16 cellular contexts compared by ENCODE assay signal in genomic region chr6:160101262-160102205, GRCh38. TPM values are rescaled to one million over a fixed set of nuclear protein-coding genes. Genes with fewer than 3 reads are reported as not detected.
A peak's percentile ranks its signal among the peaks of the same experiment; 100 is the strongest.
DNase-seq lines count a peak whose midpoint lies in the region; ATAC-seq and TF ChIP-seq lines count a peak whose summit lies in the region.
"Had no signal": no experiment of that assay in that cellular context is flagged by ENCODE, and none has a peak within 500 bp of the region (broad histone marks: within the 10 kb centered on the region; RNA-seq: fewer than 3 reads in every experiment).

No MANE protein-coding gene starts in this region.

- no peak for TF ChIP-seq POLR2A in heart left ventricle (IDR thresholded peaks at IDR 0.05)

- peak overlapping the region; percentile 39 for H3K27ac Mint-ChIP-seq in T-helper 1 cell treated with Interleukin-12 subunit alpha and Interleukin-12 subunit beta and Interleukin-4 antibody, amounts not matched to agents 30 μg/mL and 1 μg/mL, for 36 hours
- peak overlapping the region; percentile 26; the same call in 1 of the 2 replicates for H3K27ac Mint-ChIP-seq in WTC11
- peak overlapping the region; percentile 8 for H3K27ac Mint-ChIP-seq in progenitor cell of endocrine pancreas
- H3K27ac Mint-ChIP-seq in stimulated activated naive B cell treated with anti-CD40 and anti-IgM and Interleukin-4, amounts not matched to agents 10 μg/mL and 1 μg/mL and 100 μg/mL, for 72 hours, result no peak overlapping the region

- CTCF ChIA-PET in WTC11 (lab: Charles Lee), result interaction anchor here (0.8 to 1.6 kb wide), 3 partner anchors 13 to 354 kb away, joined by 3 to 8 read pairs (median 4); no protein-coding TSS in a partner anchor

- no peaks in the 10 kb centered on the region for H3K9me3 Mint-ChIP-seq in T-helper 1 cell treated with Interleukin-12 subunit alpha and Interleukin-12 subunit beta and Interleukin-4 antibody, amounts not matched to agents 30 μg/mL and 1 μg/mL, for 36 hours
- no peaks in the 10 kb centered on the region for H3K9me3 Mint-ChIP-seq in WTC11
- no peaks in the 10 kb centered on the region for H3K9me3 Mint-ChIP-seq in progenitor cell of endocrine pancreas (ENCODE audit: low read depth)
- H3K9me3 Mint-ChIP-seq in stimulated activated naive B cell treated with anti-CD40 and anti-IgM and Interleukin-4, amounts not matched to agents 10 μg/mL and 1 μg/mL and 100 μg/mL, for 72 hours, result no peaks in the 10 kb centered on the region

- POLR2A ChIA-PET in WTC11 (lab: Charles Lee), result interaction anchor here (1.2 kb wide), 1 partner anchor 11 kb away, joined by 3 read pairs; no protein-coding TSS in a partner anchor

- no peak overlapping the region for H3K4me3 Mint-ChIP-seq in T-helper 1 cell treated with Interleukin-12 subunit alpha and Interleukin-12 subunit beta and Interleukin-4 antibody, amounts not matched to agents 30 μg/mL and 1 μg/mL, for 36 hours
- H3K4me3 Mint-ChIP-seq in WTC11 (no peak overlapping the region), progenitor cell of endocrine pancreas (ENCODE audit: low read depth) (no peak overlapping the region)
- H3K4me3 Mint-ChIP-seq in stimulated activated naive B cell treated with anti-CD40 and anti-IgM and Interleukin-4, amounts not matched to agents 10 μg/mL and 1 μg/mL and 100 μg/mL, for 72 hours, result no peak overlapping the region

- H3K27me3 Mint-ChIP-seq in T-helper 1 cell treated with Interleukin-12 subunit alpha and Interleukin-12 subunit beta and Interleukin-4 antibody, amounts not matched to agents 30 μg/mL and 1 μg/mL, for 36 hours (ENCODE audit: low read depth), result no peaks in the 10 kb centered on the region
- H3K27me3 Mint-ChIP-seq in WTC11 (ENCODE audit: low read depth) (no peaks in the 10 kb centered on the region), progenitor cell of endocrine pancreas (no peaks in the 10 kb centered on the region)
- no peaks in the 10 kb centered on the region for H3K27me3 Mint-ChIP-seq in stimulated activated naive B cell treated with anti-CD40 and anti-IgM and Interleukin-4, amounts not matched to agents 10 μg/mL and 1 μg/mL and 100 μg/mL, for 72 hours

- peaks cover 0 to 20% (median 0%) of the 10 kb centered on the region in 12 donors for H3K4me1 ChIP-seq in heart left ventricle
- H3K4me1 ChIP-seq: gastroesophageal sphincter had no signal

- H3K4me3 ChIP-seq in heart left ventricle, result no peak overlapping the region
- H3K4me3 ChIP-seq: gastroesophageal sphincter, lung had no signal

- intact Hi-C loops in heart left ventricle (cut with DNase I), result loop anchor here in 1 of 10 donors (10.0 kb wide), 1 partner anchor 237 kb away; no protein-coding TSS in a partner anchor

- H3K36me3 Mint-ChIP-seq in T-helper 1 cell treated with Interleukin-12 subunit alpha and Interleukin-12 subunit beta and Interleukin-4 antibody, amounts not matched to agents 30 μg/mL and 1 μg/mL, for 36 hours (ENCODE audit: low read depth), result peaks cover 50% of the 10 kb centered on the region
- H3K36me3 Mint-ChIP-seq in WTC11 (peaks cover 51% of the 10 kb centered on the region), progenitor cell of endocrine pancreas (ENCODE audit: insufficient read depth) (peaks cover 37% of the 10 kb centered on the region)
- peaks cover 63 to 81% of the 10 kb centered on the region in 2 donors for H3K36me3 Mint-ChIP-seq in stimulated activated naive B cell treated with anti-CD40 and anti-IgM and Interleukin-4, amounts not matched to agents 10 μg/mL and 1 μg/mL and 100 μg/mL, for 72 hours

- H3K27me3 ChIP-seq in heart left ventricle, result no peaks in the 10 kb centered on the region
- H3K27me3 ChIP-seq: gastroesophageal sphincter had no signal

- 70 to 78% (median 72%) methylated on average over 19 to 23 of the region's 23 CpGs for WGBS in heart left ventricle, 4 donors

- H3K27ac ChIP-seq in heart left ventricle, result no peak overlapping the region
- H3K27ac ChIP-seq: gastroesophageal sphincter, WERI-Rb-1 had no signal

- TF ChIP-seq CTCF in WTC11 (IDR thresholded peaks at IDR 0.05) (no peak), heart left ventricle (IDR thresholded peaks at IDR 0.05) (no peak), progenitor cell of endocrine pancreas (IDR thresholded peaks at IDR 0.05; ENCODE audit: unreplicated experiment) (no peak)

- H3K9me3 ChIP-seq in heart left ventricle, result no peaks in the 10 kb centered on the region
- H3K9me3 ChIP-seq: gastroesophageal sphincter had no signal

- DNase-seq in T-helper 1 cell (no peak), WTC11 (ENCODE audit: low spot score) (no peak), heart left ventricle (no peak), progenitor cell of endocrine pancreas (ENCODE audit: low spot score, unreplicated experiment) (no peak), NCI-H774 (lab: John Stamatoyannopoulos, UW) (no peak)
- no peak for DNase-seq in stimulated activated naive B cell treated with anti-CD40 and anti-IgM and Interleukin-4, amounts not matched to agents 10 μg/mL and 1 μg/mL and 100 μg/mL, for 72 hours
- DNase-seq: 8988T, activated gamma-delta T cell treated with Interleukin-2 at 50 U/mL for 16 hours, GOT3, NCI-H1694 treated with DMSO at 0.1 percent for 48 hours, WERI-Rb-1 had no signal

- ATAC-seq in WTC11, result no peak
- peak in 3 of 4 donors; percentile 19 to 52 (median 40) for ATAC-seq in heart left ventricle
- ATAC-seq in stimulated activated naive B cell treated with anti-CD40 and anti-IgM and Interleukin-4, amounts not matched to agents 10 μg/mL and 1 μg/mL and 100 μg/mL, for 72 hours (replicated peaks), result no peak
- no peak for ATAC-seq in activated CD4-positive, CD25-positive, alpha-beta regulatory T cell treated with anti-CD3 and anti-CD28 coated beads, Interleukin-2, amount 50 U/mL, for 24 hours
- ATAC-seq: gastroesophageal sphincter had no signal

- H3K4me1 Mint-ChIP-seq in T-helper 1 cell treated with Interleukin-12 subunit alpha and Interleukin-12 subunit beta and Interleukin-4 antibody, amounts not matched to agents 30 μg/mL and 1 μg/mL, for 36 hours (ENCODE audit: low read depth), result peaks cover 15% of the 10 kb centered on the region
- H3K4me1 Mint-ChIP-seq in WTC11, result no peaks in the 10 kb centered on the region
- H3K4me1 Mint-ChIP-seq in progenitor cell of endocrine pancreas (ENCODE audit: low read depth), result no peaks in the 10 kb centered on the region
- no peaks in the 10 kb centered on the region for H3K4me1 Mint-ChIP-seq in stimulated activated naive B cell treated with anti-CD40 and anti-IgM and Interleukin-4, amounts not matched to agents 10 μg/mL and 1 μg/mL and 100 μg/mL, for 72 hours

- peaks cover 2 to 92% (median 69%) of the 10 kb centered on the region in 9 donors for H3K36me3 ChIP-seq in heart left ventricle

TF ChIP-seq in WTC11, 78 proteins besides CTCF, POLR2A, EP300 and RAD21 (continues in another document):
- TF ChIP-seq HMGXB4 (CRISPR knock-in tag; IDR thresholded peaks at IDR 0.05), result no peak
- no peak for TF ChIP-seq SP1 (CRISPR knock-in tag; conservative IDR thresholded peaks at IDR 0.05)
- TF ChIP-seq ZNF317 (CRISPR knock-in tag; IDR thresholded peaks at IDR 0.05; ENCODE audit: borderline replicate concordance, low read depth), result no peak
- no peak for TF ChIP-seq PRDM15 (CRISPR knock-in tag; IDR thresholded peaks at IDR 0.05)
- no peak for TF ChIP-seq HMGA2 (CRISPR knock-in tag; IDR thresholded peaks at IDR 0.05)
- no peak for TF ChIP-seq TEAD4 (CRISPR knock-in tag; IDR thresholded peaks at IDR 0.05)

RNA-seq across cellular contexts. Expression of gene SLC22A1, which starts 20.1 kb away (rescaled TPM):
- 0.41 to 1.2 TPM (median 0.78 TPM) in 3 replicates for total RNA-seq in WTC11 (2021)
- 1 to 10 TPM in 1 of 9 donors, under 1 TPM in 4, not detected in 4; 0.29 to 1.4 (median 0.42) TPM for total RNA-seq in heart left ventricle
- polyA plus RNA-seq in heart left ventricle, result under 1 TPM; 0.10 to 0.23 TPM
- 2.4 and 3.0 TPM in 2 replicates for total RNA-seq in progenitor cell of endocrine pancreas
- total RNA-seq: temporal lobe had no signal

Comparison
In these comparisons a context has a peak if more than half of its experiments do, and no peak if none do; other contexts are left out.
1. ATAC-seq: peak in heart left ventricle (3 of 4); none in WTC11 (single experiment), stimulated activated naive B cell treated with anti-CD40 and anti-IgM and Interleukin-4, amounts not matched to agents 10 μg/mL and 1 μg/mL and 100 μg/mL, for 72 hours (0 of 2) and activated CD4-positive, CD25-positive, alpha-beta regulatory T cell treated with anti-CD3 and anti-CD28 coated beads, Interleukin-2, amount 50 U/mL, for 24 hours (0 of 2).